In genomic region chr9:107137495-107138202, GRCh38 we compare ENCODE assay signal across 9 cellular contexts.
A peak's percentile ranks its signal among the peaks of the same experiment; 100 is the strongest.
DNase-seq lines count a peak whose midpoint lies in the region; ATAC-seq, FAIRE-seq and TF ChIP-seq lines count a peak whose summit lies in the region.
"Had no signal": no experiment of that assay in that cellular context is flagged by ENCODE, and none has a peak within 500 bp of the region (broad histone marks: within the 10 kb centered on the region; RNA-seq: fewer than 3 reads in every experiment).

No MANE protein-coding gene starts in this region.

- DNase-seq in COLO829 (ENCODE audit: low spot score), result peak; percentile 79
- DNase-seq in GM19239 (ENCODE audit: insufficient read length, low spot score), result peak; percentile 32
- peak; percentile 40 for DNase-seq in NCI-H82 treated with DMSO at 0.1 percent for 48 hours (lab: John Stamatoyannopoulos, UW; ENCODE audit: unreplicated experiment)
- DNase-seq in epithelial cell of esophagus (ENCODE audit: low read depth), result peak; percentile 27
- no peak for DNase-seq in psoas muscle
- no peak for DNase-seq in retina

- no peak overlapping the region for H3K4me3 ChIP-seq in epithelial cell of esophagus (ENCODE audit: low read length)
- H3K4me3 ChIP-seq in psoas muscle, result peak overlapping the region; percentile 15
- H3K4me3 ChIP-seq: SK-N-MC had no signal

- no peaks in the 10 kb centered on the region for H3K9me3 ChIP-seq in psoas muscle

- H3K36me3 ChIP-seq in psoas muscle (ENCODE audit: insufficient read depth in 1 of 2, low read depth in 1 of 2), result no peaks in the 10 kb centered on the region

- peak overlapping the region; percentile 30 for H3K27ac ChIP-seq in psoas muscle
- H3K27ac ChIP-seq: SK-N-MC had no signal

- peak; percentile 47 for FAIRE-seq in GM19239 (lab: Jason Lieb, UNC)

- H3K4me1 ChIP-seq in psoas muscle, result peaks cover 16% of the 10 kb centered on the region

- ATAC-seq in psoas muscle (peak; percentile 65 to 77 (median 70)), HG02623 (IDR thresholded peaks at IDR 0.05; ENCODE audit: unreplicated experiment) (no peak), GM18861 (IDR thresholded peaks at IDR 0.05; ENCODE audit: unreplicated experiment) (no peak)

- TF ChIP-seq CTCF in epithelial cell of esophagus (IDR thresholded peaks at IDR 0.05; ENCODE audit: insufficient read depth, low read depth, low read length, missing control alignments) (peak; percentile 57), psoas muscle (IDR thresholded peaks at IDR 0.05) (peak; percentile 65)

- H3K27me3 ChIP-seq in psoas muscle (ENCODE audit: insufficient read depth in 3 of 3, low read length in 2 of 3), result no peaks in the 10 kb centered on the region

- 51 to 74% (median 65%) methylated on average over 9 of the region's 9 CpGs for WGBS in psoas muscle, 3 donors

- intact Hi-C loops in psoas muscle (cut with DNase I), result loop anchor here in 1 of 2 donors (5.0 kb wide), 2 partner anchors 35 to 205 kb away; no protein-coding TSS in a partner anchor

Comparison
In these comparisons a context has a peak if more than half of its experiments do, and no peak if none do; other contexts are left out.
1. DNase-seq: peak in COLO829 (single experiment), GM19239 (single experiment), NCI-H82 treated with DMSO at 0.1 percent for 48 hours (single experiment) and epithelial cell of esophagus (single experiment); none in psoas muscle (0 of 2) and retina (single experiment).
2. ATAC-seq: peak in psoas muscle (4 of 4); none in HG02623 (single experiment) and GM18861 (single experiment).